ENCODE assay signal across 1 cellular context in the genomic region with DNA sequence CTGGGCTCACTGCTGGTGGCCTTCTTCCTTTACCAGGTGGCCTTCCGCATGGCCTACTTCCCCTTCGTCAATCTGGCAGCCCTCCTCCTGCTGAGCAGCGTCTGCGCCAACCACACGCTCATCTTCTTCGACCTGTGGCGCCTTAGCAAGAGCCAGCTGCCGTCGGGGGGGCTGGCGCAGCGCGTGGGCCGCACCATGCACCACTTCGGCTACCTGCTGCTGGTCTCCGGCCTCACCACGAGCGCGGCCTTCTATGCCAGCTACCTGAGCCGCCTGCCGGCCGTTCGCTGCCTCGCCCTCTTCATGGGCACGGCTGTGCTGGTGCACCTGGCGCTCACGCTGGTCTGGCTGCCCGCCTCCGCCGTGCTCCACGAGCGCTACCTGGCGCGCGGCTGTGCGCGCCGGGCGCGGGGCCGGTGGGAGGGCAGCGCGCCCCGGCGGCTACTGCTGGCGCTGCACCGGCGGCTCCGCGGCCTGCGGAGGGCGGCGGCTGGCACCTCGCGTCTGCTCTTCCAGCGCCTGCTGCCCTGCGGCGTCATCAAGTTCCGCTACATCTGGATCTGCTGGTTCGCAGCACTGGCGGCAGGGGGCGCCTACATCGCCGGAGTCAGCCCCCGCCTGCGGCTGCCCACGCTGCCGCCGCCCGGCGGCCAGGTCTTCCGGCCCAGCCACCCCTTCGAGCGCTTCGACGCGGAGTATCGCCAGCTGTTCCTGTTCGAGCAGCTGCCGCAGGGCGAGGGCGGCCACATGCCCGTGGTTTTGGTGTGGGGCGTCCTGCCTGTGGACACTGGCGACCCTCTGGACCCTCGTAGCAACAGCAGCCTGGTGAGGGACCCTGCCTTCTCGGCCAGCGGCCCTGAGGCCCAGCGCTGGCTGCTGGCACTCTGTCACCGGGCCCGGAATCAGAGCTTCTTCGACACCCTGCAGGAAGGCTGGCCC.
TF ChIP-seq lines count a peak whose summit lies in the region.

No MANE protein-coding gene starts in this region.

TF ChIP-seq in HepG2, 621 proteins besides CTCF, POLR2A, EP300 and RAD21 (continued from another document and continues in another):
- TF ChIP-seq, protein P1, sequence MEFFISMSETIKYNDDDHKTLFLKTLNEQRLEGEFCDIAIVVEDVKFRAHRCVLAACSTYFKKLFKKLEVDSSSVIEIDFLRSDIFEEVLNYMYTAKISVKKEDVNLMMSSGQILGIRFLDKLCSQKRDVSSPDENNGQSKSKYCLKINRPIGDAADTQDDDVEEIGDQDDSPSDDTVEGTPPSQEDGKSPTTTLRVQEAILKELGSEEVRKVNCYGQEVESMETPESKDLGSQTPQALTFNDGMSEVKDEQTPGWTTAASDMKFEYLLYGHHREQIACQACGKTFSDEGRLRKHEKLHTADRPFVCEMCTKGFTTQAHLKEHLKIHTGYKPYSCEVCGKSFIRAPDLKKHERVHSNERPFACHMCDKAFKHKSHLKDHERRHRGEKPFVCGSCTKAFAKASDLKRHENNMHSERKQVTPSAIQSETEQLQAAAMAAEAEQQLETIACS (CRISPR knock-in tag; IDR thresholded peaks at IDR 0.05) = peak; percentile 70
- TF ChIP-seq ZNF614 (CRISPR knock-in tag; IDR thresholded peaks at IDR 0.05; ENCODE audit: borderline replicate concordance) (peak; percentile 82; the same call in 1 of the 2 replicates), PHF5A (CRISPR knock-in tag; IDR thresholded peaks at IDR 0.05; ENCODE audit: low read depth, unreplicated experiment) (peak; percentile 45), ZNF549 (CRISPR knock-in tag; IDR thresholded peaks at IDR 0.05) (peak; percentile 61; the same call in 1 of the 2 replicates), ZNF317 (CRISPR knock-in tag; IDR thresholded peaks at IDR 0.05) (peak; percentile 75), ZNF546 (CRISPR knock-in tag; conservative IDR thresholded peaks at IDR 0.05) (peak; percentile 98), TAF15 (IDR thresholded peaks at IDR 0.05; ENCODE audit: low read depth, low read length, poor library complexity, severe bottlenecking) (no peak), ZNF10 (CRISPR knock-in tag; IDR thresholded peaks at IDR 0.05; ENCODE audit: borderline replicate concordance, low read depth) (no peak), MBNL3 (CRISPR knock-in tag; conservative IDR thresholded peaks at IDR 0.05) (no peak), NFYB (CRISPR knock-in tag; IDR thresholded peaks at IDR 0.05) (no peak), ZNF232 (CRISPR knock-in tag; IDR thresholded peaks at IDR 0.05; ENCODE audit: borderline replicate concordance) (peak; percentile 98), ZNF180 (CRISPR knock-in tag; IDR thresholded peaks at IDR 0.05; ENCODE audit: borderline replicate concordance, low read depth) (no peak), HNRNPK (IDR thresholded peaks at IDR 0.05; ENCODE audit: low read depth, low read length, poor library complexity, severe bottlenecking) (no peak), MEF2D (CRISPR knock-in tag; IDR thresholded peaks at IDR 0.05) (no peak), IKZF4 (CRISPR knock-in tag; IDR thresholded peaks at IDR 0.05; ENCODE audit: borderline replicate concordance, low read depth, not compliant biosample characterization) (peak; percentile 97), ZNF225 (CRISPR knock-in tag; IDR thresholded peaks at IDR 0.05) (peak; percentile 84), ZNF143 (CRISPR knock-in tag; IDR thresholded peaks at IDR 0.05) (peak; percentile 42; the same call in 1 of the 2 replicates), BORCS8-MEF2B (CRISPR knock-in tag; IDR thresholded peaks at IDR 0.05) (peak; percentile 97), JARID2 (CRISPR knock-in tag; IDR thresholded peaks at IDR 0.05; ENCODE audit: insufficient replicate concordance) (peak; percentile 92)
- TF ChIP-seq, protein P2, sequence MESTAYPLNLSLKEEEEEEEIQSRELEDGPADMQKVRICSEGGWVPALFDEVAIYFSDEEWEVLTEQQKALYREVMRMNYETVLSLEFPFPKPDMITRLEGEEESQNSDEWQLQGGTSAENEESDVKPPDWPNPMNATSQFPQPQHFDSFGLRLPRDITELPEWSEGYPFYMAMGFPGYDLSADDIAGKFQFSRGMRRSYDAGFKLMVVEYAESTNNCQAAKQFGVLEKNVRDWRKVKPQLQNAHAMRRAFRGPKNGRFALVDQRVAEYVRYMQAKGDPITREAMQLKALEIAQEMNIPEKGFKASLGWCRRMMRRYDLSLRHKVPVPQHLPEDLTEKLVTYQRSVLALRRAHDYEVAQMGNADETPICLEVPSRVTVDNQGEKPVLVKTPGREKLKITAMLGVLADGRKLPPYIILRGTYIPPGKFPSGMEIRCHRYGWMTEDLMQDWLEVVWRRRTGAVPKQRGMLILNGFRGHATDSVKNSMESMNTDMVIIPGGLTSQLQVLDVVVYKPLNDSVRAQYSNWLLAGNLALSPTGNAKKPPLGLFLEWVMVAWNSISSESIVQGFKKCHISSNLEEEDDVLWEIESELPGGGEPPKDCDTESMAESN (CRISPR knock-in tag; conservative IDR thresholded peaks at IDR 0.05) = peak; percentile 97
- TF ChIP-seq, protein P3, sequence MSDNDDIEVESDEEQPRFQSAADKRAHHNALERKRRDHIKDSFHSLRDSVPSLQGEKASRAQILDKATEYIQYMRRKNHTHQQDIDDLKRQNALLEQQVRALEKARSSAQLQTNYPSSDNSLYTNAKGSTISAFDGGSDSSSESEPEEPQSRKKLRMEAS (IDR thresholded peaks at IDR 0.05) = peak; percentile 97
- TF ChIP-seq, protein P4, sequence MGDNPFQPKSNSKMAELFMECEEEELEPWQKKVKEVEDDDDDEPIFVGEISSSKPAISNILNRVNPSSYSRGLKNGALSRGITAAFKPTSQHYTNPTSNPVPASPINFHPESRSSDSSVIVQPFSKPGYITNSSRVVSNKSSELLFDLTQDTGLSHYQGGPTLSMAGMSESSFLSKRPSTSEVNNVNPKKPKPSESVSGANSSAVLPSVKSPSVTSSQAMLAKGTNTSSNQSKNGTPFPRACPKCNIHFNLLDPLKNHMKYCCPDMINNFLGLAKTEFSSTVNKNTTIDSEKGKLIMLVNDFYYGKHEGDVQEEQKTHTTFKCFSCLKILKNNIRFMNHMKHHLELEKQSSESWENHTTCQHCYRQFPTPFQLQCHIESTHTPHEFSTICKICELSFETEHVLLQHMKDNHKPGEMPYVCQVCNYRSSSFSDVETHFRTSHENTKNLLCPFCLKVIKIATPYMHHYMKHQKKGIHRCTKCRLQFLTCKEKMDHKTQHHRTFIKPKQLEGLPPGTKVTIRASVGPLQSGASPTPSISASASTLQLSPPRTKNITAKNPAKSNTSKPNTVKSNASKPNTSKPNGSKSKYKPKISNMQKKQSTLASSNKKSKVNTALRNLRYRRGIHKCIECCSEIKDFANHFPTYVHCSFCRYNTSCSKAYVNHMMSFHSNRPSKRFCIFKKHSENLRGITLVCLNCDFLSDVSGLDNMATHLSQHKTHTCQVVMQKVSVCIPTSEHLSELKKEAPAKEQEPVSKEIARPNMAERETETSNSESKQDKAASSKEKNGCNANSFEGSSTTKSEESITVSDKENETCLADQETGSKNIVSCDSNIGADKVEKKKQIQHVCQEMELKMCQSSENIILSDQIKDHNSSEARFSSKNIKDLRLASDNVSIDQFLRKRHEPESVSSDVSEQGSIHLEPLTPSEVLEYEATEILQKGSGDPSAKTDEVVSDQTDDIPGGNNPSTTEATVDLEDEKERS (CRISPR knock-in tag; IDR thresholded peaks at IDR 0.05) = no peak
- TF ChIP-seq, protein P5, sequence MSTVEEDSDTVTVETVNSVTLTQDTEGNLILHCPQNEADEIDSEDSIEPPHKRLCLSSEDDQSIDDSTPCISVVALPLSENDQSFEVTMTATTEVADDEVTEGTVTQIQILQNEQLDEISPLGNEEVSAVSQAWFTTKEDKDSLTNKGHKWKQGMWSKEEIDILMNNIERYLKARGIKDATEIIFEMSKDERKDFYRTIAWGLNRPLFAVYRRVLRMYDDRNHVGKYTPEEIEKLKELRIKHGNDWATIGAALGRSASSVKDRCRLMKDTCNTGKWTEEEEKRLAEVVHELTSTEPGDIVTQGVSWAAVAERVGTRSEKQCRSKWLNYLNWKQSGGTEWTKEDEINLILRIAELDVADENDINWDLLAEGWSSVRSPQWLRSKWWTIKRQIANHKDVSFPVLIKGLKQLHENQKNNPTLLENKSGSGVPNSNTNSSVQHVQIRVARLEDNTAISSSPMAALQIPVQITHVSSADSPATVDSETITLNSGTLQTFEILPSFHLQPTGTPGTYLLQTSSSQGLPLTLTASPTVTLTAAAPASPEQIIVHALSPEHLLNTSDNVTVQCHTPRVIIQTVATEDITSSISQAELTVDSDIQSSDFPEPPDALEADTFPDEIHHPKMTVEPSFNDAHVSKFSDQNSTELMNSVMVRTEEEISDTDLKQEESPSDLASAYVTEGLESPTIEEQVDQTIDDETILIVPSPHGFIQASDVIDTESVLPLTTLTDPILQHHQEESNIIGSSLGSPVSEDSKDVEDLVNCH (CRISPR knock-in tag; IDR thresholded peaks at IDR 0.05) = no peak
- TF ChIP-seq, protein P6, sequence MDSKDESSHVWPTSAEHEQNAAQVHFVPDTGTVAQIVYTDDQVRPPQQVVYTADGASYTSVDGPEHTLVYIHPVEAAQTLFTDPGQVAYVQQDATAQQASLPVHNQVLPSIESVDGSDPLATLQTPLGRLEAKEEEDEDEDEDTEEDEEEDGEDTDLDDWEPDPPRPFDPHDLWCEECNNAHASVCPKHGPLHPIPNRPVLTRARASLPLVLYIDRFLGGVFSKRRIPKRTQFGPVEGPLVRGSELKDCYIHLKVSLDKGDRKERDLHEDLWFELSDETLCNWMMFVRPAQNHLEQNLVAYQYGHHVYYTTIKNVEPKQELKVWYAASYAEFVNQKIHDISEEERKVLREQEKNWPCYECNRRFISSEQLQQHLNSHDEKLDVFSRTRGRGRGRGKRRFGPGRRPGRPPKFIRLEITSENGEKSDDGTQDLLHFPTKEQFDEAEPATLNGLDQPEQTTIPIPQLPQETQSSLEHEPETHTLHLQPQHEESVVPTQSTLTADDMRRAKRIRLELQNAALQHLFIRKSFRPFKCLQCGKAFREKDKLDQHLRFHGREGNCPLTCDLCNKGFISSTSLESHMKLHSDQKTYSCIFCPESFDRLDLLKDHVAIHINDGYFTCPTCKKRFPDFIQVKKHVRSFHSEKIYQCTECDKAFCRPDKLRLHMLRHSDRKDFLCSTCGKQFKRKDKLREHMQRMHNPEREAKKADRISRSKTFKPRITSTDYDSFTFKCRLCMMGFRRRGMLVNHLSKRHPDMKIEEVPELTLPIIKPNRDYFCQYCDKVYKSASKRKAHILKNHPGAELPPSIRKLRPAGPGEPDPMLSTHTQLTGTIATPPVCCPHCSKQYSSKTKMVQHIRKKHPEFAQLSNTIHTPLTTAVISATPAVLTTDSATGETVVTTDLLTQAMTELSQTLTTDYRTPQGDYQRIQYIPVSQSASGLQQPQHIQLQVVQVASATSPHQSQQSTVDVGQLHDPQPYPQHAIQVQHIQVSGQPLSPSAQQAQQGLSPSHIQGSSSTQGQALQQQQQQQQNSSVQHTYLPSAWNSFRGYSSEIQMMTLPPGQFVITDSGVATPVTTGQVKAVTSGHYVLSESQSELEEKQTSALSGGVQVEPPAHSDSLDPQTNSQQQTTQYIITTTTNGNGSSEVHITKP (CRISPR knock-in tag; IDR thresholded peaks at IDR 0.05; ENCODE audit: low read depth) = no peak
- TF ChIP-seq, protein P7, sequence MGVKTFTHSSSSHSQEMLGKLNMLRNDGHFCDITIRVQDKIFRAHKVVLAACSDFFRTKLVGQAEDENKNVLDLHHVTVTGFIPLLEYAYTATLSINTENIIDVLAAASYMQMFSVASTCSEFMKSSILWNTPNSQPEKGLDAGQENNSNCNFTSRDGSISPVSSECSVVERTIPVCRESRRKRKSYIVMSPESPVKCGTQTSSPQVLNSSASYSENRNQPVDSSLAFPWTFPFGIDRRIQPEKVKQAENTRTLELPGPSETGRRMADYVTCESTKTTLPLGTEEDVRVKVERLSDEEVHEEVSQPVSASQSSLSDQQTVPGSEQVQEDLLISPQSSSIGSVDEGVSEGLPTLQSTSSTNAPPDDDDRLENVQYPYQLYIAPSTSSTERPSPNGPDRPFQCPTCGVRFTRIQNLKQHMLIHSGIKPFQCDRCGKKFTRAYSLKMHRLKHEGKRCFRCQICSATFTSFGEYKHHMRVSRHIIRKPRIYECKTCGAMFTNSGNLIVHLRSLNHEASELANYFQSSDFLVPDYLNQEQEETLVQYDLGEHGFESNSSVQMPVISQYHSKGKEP (CRISPR knock-in tag; IDR thresholded peaks at IDR 0.05) = peak; percentile 75; the same call in 1 of the 2 replicates
- TF ChIP-seq, protein P8, sequence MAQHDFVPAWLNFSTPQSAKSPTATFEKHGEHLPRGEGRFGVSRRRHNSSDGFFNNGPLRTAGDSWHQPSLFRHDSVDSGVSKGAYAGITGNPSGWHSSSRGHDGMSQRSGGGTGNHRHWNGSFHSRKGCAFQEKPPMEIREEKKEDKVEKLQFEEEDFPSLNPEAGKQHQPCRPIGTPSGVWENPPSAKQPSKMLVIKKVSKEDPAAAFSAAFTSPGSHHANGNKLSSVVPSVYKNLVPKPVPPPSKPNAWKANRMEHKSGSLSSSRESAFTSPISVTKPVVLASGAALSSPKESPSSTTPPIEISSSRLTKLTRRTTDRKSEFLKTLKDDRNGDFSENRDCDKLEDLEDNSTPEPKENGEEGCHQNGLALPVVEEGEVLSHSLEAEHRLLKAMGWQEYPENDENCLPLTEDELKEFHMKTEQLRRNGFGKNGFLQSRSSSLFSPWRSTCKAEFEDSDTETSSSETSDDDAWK (CRISPR knock-in tag; IDR thresholded peaks at IDR 0.05) = no peak
- TF ChIP-seq, protein P9, sequence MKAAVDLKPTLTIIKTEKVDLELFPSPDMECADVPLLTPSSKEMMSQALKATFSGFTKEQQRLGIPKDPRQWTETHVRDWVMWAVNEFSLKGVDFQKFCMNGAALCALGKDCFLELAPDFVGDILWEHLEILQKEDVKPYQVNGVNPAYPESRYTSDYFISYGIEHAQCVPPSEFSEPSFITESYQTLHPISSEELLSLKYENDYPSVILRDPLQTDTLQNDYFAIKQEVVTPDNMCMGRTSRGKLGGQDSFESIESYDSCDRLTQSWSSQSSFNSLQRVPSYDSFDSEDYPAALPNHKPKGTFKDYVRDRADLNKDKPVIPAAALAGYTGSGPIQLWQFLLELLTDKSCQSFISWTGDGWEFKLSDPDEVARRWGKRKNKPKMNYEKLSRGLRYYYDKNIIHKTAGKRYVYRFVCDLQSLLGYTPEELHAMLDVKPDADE (CRISPR knock-in tag; IDR thresholded peaks at IDR 0.05) = peak; percentile 96; the same call in 1 of the 2 replicates
- TF ChIP-seq, protein P10, sequence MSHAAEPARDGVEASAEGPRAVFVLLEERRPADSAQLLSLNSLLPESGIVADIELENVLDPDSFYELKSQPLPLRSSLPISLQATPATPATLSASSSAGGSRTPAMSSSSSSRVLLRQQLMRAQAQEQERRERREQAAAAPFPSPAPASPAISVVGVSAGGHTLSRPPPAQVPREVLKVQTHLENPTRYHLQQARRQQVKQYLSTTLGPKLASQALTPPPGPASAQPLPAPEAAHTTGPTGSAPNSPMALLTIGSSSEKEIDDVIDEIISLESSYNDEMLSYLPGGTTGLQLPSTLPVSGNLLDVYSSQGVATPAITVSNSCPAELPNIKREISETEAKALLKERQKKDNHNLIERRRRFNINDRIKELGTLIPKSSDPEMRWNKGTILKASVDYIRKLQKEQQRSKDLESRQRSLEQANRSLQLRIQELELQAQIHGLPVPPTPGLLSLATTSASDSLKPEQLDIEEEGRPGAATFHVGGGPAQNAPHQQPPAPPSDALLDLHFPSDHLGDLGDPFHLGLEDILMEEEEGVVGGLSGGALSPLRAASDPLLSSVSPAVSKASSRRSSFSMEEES (CRISPR knock-in tag; IDR thresholded peaks at IDR 0.05) = peak; percentile 76
- TF ChIP-seq, protein P11, sequence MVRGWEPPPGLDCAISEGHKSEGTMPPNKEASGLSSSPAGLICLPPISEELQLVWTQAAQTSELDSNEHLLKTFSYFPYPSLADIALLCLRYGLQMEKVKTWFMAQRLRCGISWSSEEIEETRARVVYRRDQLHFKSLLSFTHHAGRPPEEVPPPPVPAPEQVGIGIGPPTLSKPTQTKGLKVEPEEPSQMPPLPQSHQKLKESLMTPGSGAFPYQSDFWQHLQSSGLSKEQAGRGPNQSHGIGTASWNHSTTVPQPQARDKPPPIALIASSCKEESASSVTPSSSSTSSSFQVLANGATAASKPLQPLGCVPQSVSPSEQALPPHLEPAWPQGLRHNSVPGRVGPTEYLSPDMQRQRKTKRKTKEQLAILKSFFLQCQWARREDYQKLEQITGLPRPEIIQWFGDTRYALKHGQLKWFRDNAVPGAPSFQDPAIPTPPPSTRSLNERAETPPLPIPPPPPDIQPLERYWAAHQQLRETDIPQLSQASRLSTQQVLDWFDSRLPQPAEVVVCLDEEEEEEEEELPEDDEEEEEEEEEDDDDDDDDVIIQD (CRISPR knock-in tag; IDR thresholded peaks at IDR 0.05; ENCODE audit: low read depth) = no peak
